In genomic region chr3:50263443-50264388, GRCh38 we compare ENCODE assay signal across 12 cellular contexts. TPM values are rescaled to one million over a fixed set of nuclear protein-coding genes. Genes with fewer than 3 reads are reported as not detected.
DNase-seq lines count a peak whose midpoint lies in the region; ATAC-seq and TF ChIP-seq lines count a peak whose summit lies in the region.
"Had no signal": no experiment of that assay in that cellular context is flagged by ENCODE, and none has a peak within 500 bp of the region (broad histone marks: within the 10 kb centered on the region; RNA-seq: fewer than 3 reads in every experiment).

No MANE protein-coding gene starts in this region.

- CTCF ChIA-PET in HEK293T (lab: Yijun Ruan, JAX), result interaction anchor here (0.8 to 1.7 kb wide), 8 partner anchors 11 to 107 kb away, joined by 3 to 9 read pairs (median 4); no protein-coding TSS in a partner anchor

- DNase-seq in caudate nucleus (lab: John Stamatoyannopoulos, UW), result no peak
- DNase-seq in testis, result no peak
- DNase-seq in HEK293T (ENCODE audit: extremely low spot score), result no peak
- DNase-seq in NCI-H345 (lab: John Stamatoyannopoulos, UW), result no peak
- DNase-seq: activated CD8-positive, alpha-beta memory T cell treated with anti-CD3 and anti-CD28 coated beads, Interleukin-2, amount 50 U/mL, for 48 hours; KBM-7; T-helper 2 cell had no signal

- H3K4me3 ChIP-seq in HUES64 (ENCODE audit: low read length) (0 out of 2 replicates have a peak overlapping the region, but pooled peaks have one; percentile 1), mucosa of rectum (ENCODE audit: low read length in 2 of 2) (no peak overlapping the region), testis (no peak overlapping the region)

- H3K27ac ChIP-seq in HUES64 (ENCODE audit: low read depth, low read length), result peak overlapping the region; percentile 91
- peak overlapping the region; percentile 100 for H3K27ac ChIP-seq in caudate nucleus (ENCODE audit: low read depth, low read length)
- peak overlapping the region; percentile 40 to 96 for H3K27ac ChIP-seq in mucosa of rectum (ENCODE audit: low read depth in 2 of 2, low read length in 2 of 2)
- H3K27ac ChIP-seq in testis, result peak overlapping the region; percentile 66 to 72

- H3K27me3 ChIP-seq in HUES64 (ENCODE audit: insufficient read depth, low read length), result no peaks in the 10 kb centered on the region
- no peaks in the 10 kb centered on the region for H3K27me3 ChIP-seq in mucosa of rectum (ENCODE audit: control insufficient read depth in 2 of 2, insufficient read depth in 2 of 2, low read length in 2 of 2)
- no peaks in the 10 kb centered on the region for H3K27me3 ChIP-seq in testis

- H3K9me3 ChIP-seq in HUES64 (ENCODE audit: insufficient read depth, low read depth, low read length) (no peaks in the 10 kb centered on the region), mucosa of rectum (ENCODE audit: control insufficient read depth in 2 of 2, low read length in 2 of 2) (no peaks in the 10 kb centered on the region), testis (no peaks in the 10 kb centered on the region)

- no peak for TF ChIP-seq POLR2A in testis (IDR thresholded peaks at IDR 0.05)

- ATAC-seq in HG02981 (IDR thresholded peaks at IDR 0.05; ENCODE audit: unreplicated experiment), result no peak

- POLR2A ChIA-PET in HEK293T (lab: Yijun Ruan, JAX), result interaction anchor here (0.6 to 2.2 kb wide), 14 partner anchors 17 to 1417 kb away, joined by 3 to 8 read pairs (median 4); partner anchors contain the start of genes CYB561D2, MON1A, NPRL2 and TUSC2

- H3K4me1 ChIP-seq in HUES64 (ENCODE audit: insufficient read depth, low read length) (peaks cover 40% of the 10 kb centered on the region), mucosa of rectum (ENCODE audit: control insufficient read depth in 2 of 2, insufficient read depth in 2 of 2, low read length in 2 of 2) (peaks cover 50 to 53% of the 10 kb centered on the region in 2 donors), testis (peaks cover 66% of the 10 kb centered on the region)

- H3K36me3 ChIP-seq in HUES64 (ENCODE audit: insufficient read depth, low read length) (no peaks in the 10 kb centered on the region), mucosa of rectum (ENCODE audit: control insufficient read depth in 2 of 2, insufficient read depth in 2 of 2, low read length in 2 of 2) (peaks cover 0 to 1% of the 10 kb centered on the region in 2 donors), testis (ENCODE audit: low read depth, missing control alignments) (no peaks in the 10 kb centered on the region)

- WGBS in HUES64, result 72% methylated on average over 6 of the region's 6 CpGs
- 59 to 71% methylated on average over 6 of the region's 6 CpGs for WGBS in testis, 2 donors

- TF ChIP-seq CTCF in testis (IDR thresholded peaks at IDR 0.05), result no peak

- intact Hi-C loops in testis (cut with DNase I; ENCODE audit: low total_unique reads), result no loop called here

- peak overlapping the region; percentile 71 for H3K9ac ChIP-seq in HUES64 (ENCODE audit: low read depth, low read length)
- no peak overlapping the region for H3K9ac ChIP-seq in mucosa of rectum (ENCODE audit: low read depth in 1 of 2, low read length in 2 of 2)

TF ChIP-seq in HEK293T, 16 proteins besides CTCF, POLR2A, EP300 and RAD21:
- no peak for TF ChIP-seq ARNT (IDR thresholded peaks at IDR 0.05)
- no peak for TF ChIP-seq FOXM1 (IDR thresholded peaks at IDR 0.05; ENCODE audit: borderline replicate concordance)
- no peak for TF ChIP-seq PKNOX1 (IDR thresholded peaks at IDR 0.05)
- TF ChIP-seq CTBP1 (IDR thresholded peaks at IDR 0.05; ENCODE audit: borderline replicate concordance), result no peak
- TF ChIP-seq SP1 (IDR thresholded peaks at IDR 0.05), result no peak
- no peak for TF ChIP-seq NFRKB (IDR thresholded peaks at IDR 0.05)
- TF ChIP-seq ELF4 (IDR thresholded peaks at IDR 0.05), result no peak
- no peak for TF ChIP-seq FOXK2 (IDR thresholded peaks at IDR 0.05)
- TF ChIP-seq HDGF (IDR thresholded peaks at IDR 0.05; ENCODE audit: borderline replicate concordance), result no peak
- TF ChIP-seq ZNF384 (IDR thresholded peaks at IDR 0.05), result no peak
- TF ChIP-seq L3MBTL2 (conservative IDR thresholded peaks at IDR 0.05), result no peak
- TF ChIP-seq TARDBP (IDR thresholded peaks at IDR 0.05), result no peak
- no peak for TF ChIP-seq LEF1 (IDR thresholded peaks at IDR 0.05; ENCODE audit: borderline replicate concordance)
- TF ChIP-seq FOXA1 (IDR thresholded peaks at IDR 0.05), result no peak
- TF ChIP-seq BHLHE40 (IDR thresholded peaks at IDR 0.05; ENCODE audit: borderline replicate concordance), result no peak
- TF ChIP-seq SUZ12 (IDR thresholded peaks at IDR 0.05), result no peak
TF ChIP-seq in HEK293T: peak in this region for 0.

RNA-seq across cellular contexts. Expression of gene SEMA3B, which starts 5.2 kb away (rescaled TPM):
- polyA plus RNA-seq in HUES64 (2013, experiment 1 of 2), result 2.8 TPM
- polyA plus RNA-seq in HUES64 (2013, experiment 2 of 2), result 3.6 TPM
- total RNA-seq in testis, result 10 to 100 TPM; 12.9 to 26.7 TPM
- 30.2 TPM for polyA plus RNA-seq in testis (ENCODE audit: insufficient read depth, low read depth, low replicate concordance)

RNA-seq across cellular contexts. Expression of gene LSMEM2, which starts 15.2 kb away (rescaled TPM):
- not detected for polyA plus RNA-seq in HUES64 (2013, experiment 1 of 2)
- 0.19 TPM for polyA plus RNA-seq in HUES64 (2013, experiment 2 of 2)
- total RNA-seq in testis, result 1 to 10 TPM; 1.5 to 3.2 TPM
- polyA plus RNA-seq in testis (ENCODE audit: insufficient read depth, low read depth, low replicate concordance), result 2.6 TPM
- total RNA-seq: NCI-H460 had no signal
- polyA plus RNA-seq: keratinocyte had no signal

RNA-seq across cellular contexts. Expression of gene GNAI2, which starts 27.7 kb away (rescaled TPM):
- polyA plus RNA-seq in HUES64 (2013, experiment 1 of 2), result 197 TPM
- 225 TPM for polyA plus RNA-seq in HUES64 (2013, experiment 2 of 2)
- 100 to 1,000 TPM; 239 to 343 TPM for total RNA-seq in testis
- 238 TPM for polyA plus RNA-seq in testis (ENCODE audit: insufficient read depth, low read depth, low replicate concordance)

RNA-seq across cellular contexts. Expression of gene IFRD2, which starts 28.5 kb away (rescaled TPM):
- 67.8 TPM for polyA plus RNA-seq in HUES64 (2013, experiment 1 of 2)
- polyA plus RNA-seq in HUES64 (2013, experiment 2 of 2), result 54.2 TPM
- total RNA-seq in testis, result 10 to 100 TPM; 55.3 to 60.9 TPM
- 42.3 TPM for polyA plus RNA-seq in testis (ENCODE audit: insufficient read depth, low read depth, low replicate concordance)

RNA-seq across cellular contexts. Expression of gene HYAL3, which starts 35.5 kb away (rescaled TPM):
- polyA plus RNA-seq in HUES64 (2013, experiment 1 of 2), result 3.6 TPM
- polyA plus RNA-seq in HUES64 (2013, experiment 2 of 2), result 3.4 TPM
- 10 to 100 TPM; 13.8 to 25.2 TPM for total RNA-seq in testis
- 27.9 TPM for polyA plus RNA-seq in testis (ENCODE audit: insufficient read depth, low read depth, low replicate concordance)
